In genomic region chr13:109162248-109163051, GRCh38 we compare ENCODE assay signal across 9 cellular contexts.
A peak's percentile ranks its signal among the peaks of the same experiment; 100 is the strongest.
DNase-seq lines count a peak whose midpoint lies in the region; ATAC-seq and TF ChIP-seq lines count a peak whose summit lies in the region.
"Had no signal": no experiment of that assay in that cellular context is flagged by ENCODE, and none has a peak within 500 bp of the region (broad histone marks: within the 10 kb centered on the region; RNA-seq: fewer than 3 reads in every experiment).

No MANE protein-coding gene starts in this region.

- H3K27ac Mint-ChIP-seq in activated T-helper 1 cell treated with anti-CD3 and anti-CD28 coated beads, Interleukin-12 subunit alpha, Interleukin-12 subunit beta, Interleukin-2, Interleukin-4 antibody, amounts not matched to agents 30 ng/mL and 10 ng/mL and 1 ng/mL, durations not matched to agents 14 hours and 24 hours and 36 hours = peak overlapping the region; percentile 6

- DNase-seq in HPDE6-E6E7 (ENCODE audit: extremely low spot score) (peak; percentile 49), NCI-H2081 treated with DMSO at 0.1 percent for 48 hours (lab: John Stamatoyannopoulos, UW) (no peak), mucosa of gallbladder (ENCODE audit: low spot score) (no peak)
- peak; percentile 44 for DNase-seq in activated T-helper 1 cell treated with anti-CD3 and anti-CD28 coated beads, Interleukin-12 subunit alpha, Interleukin-12 subunit beta, Interleukin-2, Interleukin-4 antibody, amounts not matched to agents 30 ng/mL and 10 ng/mL and 1 ng/mL, durations not matched to agents 14 hours and 24 hours and 36 hours (ENCODE audit: low spot score)
- DNase-seq in activated effector memory CD4-positive, alpha-beta T cell treated with Interleukin-2 at 50 U/mL for 16 hours = no peak

- intact Hi-C loops in activated T-helper 1 cell treated with anti-CD3 and anti-CD28 coated beads, Interleukin-12 subunit alpha, Interleukin-12 subunit beta, Interleukin-2, Interleukin-4 antibody, amounts not matched to agents 30 ng/mL and 10 ng/mL and 1 ng/mL, durations not matched to agents 14 hours and 24 hours and 36 hours (cut with micrococcal nuclease) = loop anchor here (5.0 to 10.0 kb wide), 2 partner anchors 248 to 615 kb away; no protein-coding TSS in a partner anchor

- H3K4me3 Mint-ChIP-seq in activated T-helper 1 cell treated with anti-CD3 and anti-CD28 coated beads, Interleukin-12 subunit alpha, Interleukin-12 subunit beta, Interleukin-2, Interleukin-4 antibody, amounts not matched to agents 30 ng/mL and 10 ng/mL and 1 ng/mL, durations not matched to agents 14 hours and 24 hours and 36 hours = peak overlapping the region; percentile 1

- ATAC-seq in GM18498 (IDR thresholded peaks at IDR 0.05; ENCODE audit: unreplicated experiment) (peak; percentile 85), GM21447 (IDR thresholded peaks at IDR 0.05; ENCODE audit: unreplicated experiment) (peak; percentile 69), SK-N-SH treated with all-trans-retinoic acid at 6 μM for 48 hours (no peak)
- ATAC-seq: K562 had no signal

- peaks cover 12% of the 10 kb centered on the region for H3K27me3 Mint-ChIP-seq in activated T-helper 1 cell treated with anti-CD3 and anti-CD28 coated beads, Interleukin-12 subunit alpha, Interleukin-12 subunit beta, Interleukin-2, Interleukin-4 antibody, amounts not matched to agents 30 ng/mL and 10 ng/mL and 1 ng/mL, durations not matched to agents 14 hours and 24 hours and 36 hours (ENCODE audit: insufficient read depth)

- H3K36me3 Mint-ChIP-seq in activated T-helper 1 cell treated with anti-CD3 and anti-CD28 coated beads, Interleukin-12 subunit alpha, Interleukin-12 subunit beta, Interleukin-2, Interleukin-4 antibody, amounts not matched to agents 30 ng/mL and 10 ng/mL and 1 ng/mL, durations not matched to agents 14 hours and 24 hours and 36 hours (ENCODE audit: low read depth) = no peaks in the 10 kb centered on the region

- H3K9me3 Mint-ChIP-seq in activated T-helper 1 cell treated with anti-CD3 and anti-CD28 coated beads, Interleukin-12 subunit alpha, Interleukin-12 subunit beta, Interleukin-2, Interleukin-4 antibody, amounts not matched to agents 30 ng/mL and 10 ng/mL and 1 ng/mL, durations not matched to agents 14 hours and 24 hours and 36 hours = no peaks in the 10 kb centered on the region

- H3K4me1 Mint-ChIP-seq in activated T-helper 1 cell treated with anti-CD3 and anti-CD28 coated beads, Interleukin-12 subunit alpha, Interleukin-12 subunit beta, Interleukin-2, Interleukin-4 antibody, amounts not matched to agents 30 ng/mL and 10 ng/mL and 1 ng/mL, durations not matched to agents 14 hours and 24 hours and 36 hours (ENCODE audit: low read depth) = peaks cover 34% of the 10 kb centered on the region

TF ChIP-seq in SK-N-SH treated with all-trans-retinoic acid at 6 μM for 48 hours, 23 proteins besides CTCF, POLR2A, EP300 and RAD21:
- TF ChIP-seq RARB (CRISPR knock-in tag; IDR thresholded peaks at IDR 0.05) = no peak
- no peak for TF ChIP-seq PATZ1 (CRISPR knock-in tag; IDR thresholded peaks at IDR 0.05; ENCODE audit: borderline replicate concordance)
- no peak for TF ChIP-seq CSRNP3 (CRISPR knock-in tag; IDR thresholded peaks at IDR 0.05)
- TF ChIP-seq POU6F1 (CRISPR knock-in tag; IDR thresholded peaks at IDR 0.05; ENCODE audit: borderline replicate concordance, low read depth) = no peak
- no peak for TF ChIP-seq ESRRG (CRISPR knock-in tag; IDR thresholded peaks at IDR 0.05)
- no peak for TF ChIP-seq TOX (CRISPR knock-in tag; IDR thresholded peaks at IDR 0.05; ENCODE audit: borderline replicate concordance)
TF ChIP-seq in SK-N-SH treated with all-trans-retinoic acid at 6 μM for 48 hours: peak in this region for 0.

Comparison
In these comparisons a context has a peak if more than half of its experiments do, and no peak if none do; other contexts are left out.
1. DNase-seq: peak in HPDE6-E6E7 (single experiment) and activated T-helper 1 cell treated with anti-CD3 and anti-CD28 coated beads, Interleukin-12 subunit alpha, Interleukin-12 subunit beta, Interleukin-2, Interleukin-4 antibody, amounts not matched to agents 30 ng/mL and 10 ng/mL and 1 ng/mL, durations not matched to agents 14 hours and 24 hours and 36 hours (single experiment); none in NCI-H2081 treated with DMSO at 0.1 percent for 48 hours (single experiment), activated effector memory CD4-positive, alpha-beta T cell treated with Interleukin-2 at 50 U/mL for 16 hours (single experiment) and mucosa of gallbladder (single experiment).